ENCODE assay signal across 17 cellular contexts in genomic region chr11:131816046-131816445, GRCh38.
"Had no signal": no experiment of that assay in that cellular context is flagged by ENCODE, and none has a peak within 500 bp of the region (broad histone marks: within the 10 kb centered on the region; RNA-seq: fewer than 3 reads in every experiment).

No MANE protein-coding gene starts in this region.

- H3K27me3 ChIP-seq: adrenal gland, right atrium auricular region, suprapubic skin had no signal

- H3K4me1 ChIP-seq: adrenal gland, right atrium auricular region, suprapubic skin had no signal

- ATAC-seq: activated T-cell treated with anti-CD3 and anti-CD28 coated beads, Interleukin-2, amount 50 U/mL, for 4 hours; left ventricle myocardium superior; natural killer cell; T-helper 17 cell had no signal

- DNase-seq: activated CD4-positive, alpha-beta memory T cell treated with anti-CD3 and anti-CD28 coated beads, Interleukin-2, amount 10 ng/mL, durations not matched to agents 7 days and 5 days; activated CD4-positive, alpha-beta T cell treated with anti-CD3 and anti-CD28 coated beads for 4 hours; activated effector memory CD4-positive, alpha-beta T cell treated with Interleukin-2 at 50 U/mL for 16 hours; activated naive CD4-positive, alpha-beta T cell treated with anti-CD3 and anti-CD28 coated beads, Interleukin-2, amount 50 U/mL, for 16 hours; activated T-cell treated with anti-CD3 and anti-CD28 coated beads, Interleukin-2, amount 50 U/mL, for 4 hours; adrenal gland; cortex of kidney; effector memory CD4-positive, alpha-beta T cell; left ventricle myocardium superior; natural killer cell; nucleus accumbens; small intestine; T-helper 17 cell; trophoblast cell had no signal

- H3K36me3 ChIP-seq: adrenal gland, right atrium auricular region, suprapubic skin had no signal

- H3K4me3 ChIP-seq: adrenal gland, right atrium auricular region, suprapubic skin had no signal

- H3K27ac ChIP-seq: adrenal gland, epithelial cell of prostate, right atrium auricular region, suprapubic skin had no signal

- H3K9me3 ChIP-seq: adrenal gland, right atrium auricular region, suprapubic skin had no signal
